ENCODE assay signal across 17 cellular contexts in genomic region chr14:93912785-93913184, GRCh38. TPM values are rescaled to one million over a fixed set of nuclear protein-coding genes. Genes with fewer than 3 reads are reported as not detected.
DNase-seq lines count a peak whose midpoint lies in the region; ATAC-seq and TF ChIP-seq lines count a peak whose summit lies in the region.
"Had no signal": no experiment of that assay in that cellular context is flagged by ENCODE, and none has a peak within 500 bp of the region (broad histone marks: within the 10 kb centered on the region; RNA-seq: fewer than 3 reads in every experiment).

No MANE protein-coding gene starts in this region.

- no peak overlapping the region for H3K14ac ChIP-seq in IMR-90 (replicated peaks; ENCODE audit: low read depth, low read length)

- no peak overlapping the region for H2AK9ac ChIP-seq in IMR-90 (replicated peaks; ENCODE audit: low read depth, low read length, poor library complexity)

- TF ChIP-seq CTCF in left ventricle myocardium inferior (IDR thresholded peaks at IDR 0.05; ENCODE audit: borderline replicate concordance) (no peak), IMR-90 (conservative IDR thresholded peaks at IDR 0.05; ENCODE audit: low read depth, low read length) (no peak), fibroblast of mammary gland (conservative IDR thresholded peaks at IDR 0.05; ENCODE audit: control insufficient read depth, insufficient read depth, low read depth, low read length) (no peak)

- H2AFZ ChIP-seq in IMR-90 (replicated peaks; ENCODE audit: low read length, poor library complexity), result peak overlapping the region; percentile 23

- no peak for TF ChIP-seq POLR2A in IMR-90 (IDR thresholded peaks at IDR 0.05; ENCODE audit: low read depth, low read length)

- no peak overlapping the region for H3K23ac ChIP-seq in IMR-90 (ENCODE audit: low read depth, low read length)

- H3K56ac ChIP-seq in IMR-90 (ENCODE audit: extremely low read depth, insufficient read depth, low read length), result no peak overlapping the region

- H3K27me3 ChIP-seq in left ventricle myocardium inferior (ENCODE audit: low read depth) (no peaks in the 10 kb centered on the region), IMR-90 (ENCODE audit: control insufficient read depth, insufficient read depth, low read length) (peaks cover 3% of the 10 kb centered on the region; the same call in 1 of the 2 replicates)
- H3K27me3 ChIP-seq: BLaER1 had no signal

- no peak overlapping the region for H2BK15ac ChIP-seq in IMR-90 (ENCODE audit: low read depth, low read length)

- intact Hi-C loops in left ventricle myocardium superior (cut with micrococcal nuclease) (no loop called here), left ventricle myocardium inferior (cut with micrococcal nuclease) (no loop called here), IMR-90 (cut with micrococcal nuclease) (no loop called here)

- no peak overlapping the region for H2BK120ac ChIP-seq in IMR-90 (ENCODE audit: low read depth, low read length)

- DNase-seq in left ventricle myocardium superior (no peak), left ventricle myocardium inferior (no peak), IMR-90 (no peak), fibroblast of mammary gland (ENCODE audit: low read depth) (peak; percentile 25), amygdala (lab: John Stamatoyannopoulos, UW) (no peak), AG08396 (ENCODE audit: low spot score) (no peak)
- DNase-seq: AML-193, Calu3, DMS 273 treated with DMSO at 0.1 percent for 48 hours, HFFc6 had no signal

- no peak overlapping the region for H4K91ac ChIP-seq in IMR-90 (ENCODE audit: insufficient read depth, low read depth, low read length)

- H3K36me3 ChIP-seq in left ventricle myocardium inferior (no peaks in the 10 kb centered on the region), IMR-90 (ENCODE audit: control insufficient read depth, insufficient read depth, low read length) (no peaks in the 10 kb centered on the region)
- H3K36me3 ChIP-seq: BLaER1, HAP-1 had no signal

- H4K5ac ChIP-seq in IMR-90 (ENCODE audit: low read depth, low read length), result no peak overlapping the region

- BruUV-seq in IMR-90 (replicated peaks; lab: Mats Ljungman, UMichigan), result no TSS peak

- no peak overlapping the region for H2BK5ac ChIP-seq in IMR-90 (ENCODE audit: low read depth, low read length, poor library complexity, severe bottlenecking)

- in situ Hi-C loops in IMR-90 (cut with MboI; ENCODE audit: low sequenced_read_pairs), result no loop called here

- 38% methylated on average over 1 of the region's 4 CpGs; no CpG with 5 or more reads in 1 of the 2 experiments for WGBS in IMR-90 (ENCODE audit: extremely low coverage in 2 of 2, insufficient read length in 1 of 2), 2 experiments

- H3K4me1 ChIP-seq in left ventricle myocardium inferior, result no peaks in the 10 kb centered on the region
- H3K4me1 ChIP-seq in IMR-90 (ENCODE audit: control insufficient read depth, insufficient read depth, low read length), result no peaks in the 10 kb centered on the region
- H3K4me1 ChIP-seq: BLaER1, HAP-1 had no signal

- H3K79me1 ChIP-seq in IMR-90 (ENCODE audit: low read depth in 1 of 2, low read length in 2 of 2), result no peaks in the 10 kb centered on the region

- no peak overlapping the region for H3K18ac ChIP-seq in IMR-90 (ENCODE audit: low read depth, low read length)

- no peak overlapping the region for H3K4ac ChIP-seq in IMR-90 (ENCODE audit: low read depth, low read length)

- POLR2A ChIA-PET in IMR-90 (lab: Charles Lee; ENCODE audit: unreplicated experiment), result no interaction called here

- no peaks in the 10 kb centered on the region for H3K9me1 ChIP-seq in IMR-90 (ENCODE audit: insufficient read depth, low read length)

- H4K20me1 ChIP-seq in IMR-90 (ENCODE audit: insufficient read depth, low read length), result no peaks in the 10 kb centered on the region
- H4K20me1 ChIP-seq: BLaER1 had no signal

- no peak overlapping the region for H2BK20ac ChIP-seq in IMR-90 (ENCODE audit: low read depth, low read length)

- H3K4me2 ChIP-seq in IMR-90 (ENCODE audit: low read depth, low read length), result no peak overlapping the region
- H3K4me2 ChIP-seq: BLaER1 had no signal

- TF ChIP-seq RAD21 in IMR-90 (IDR thresholded peaks at IDR 0.05; ENCODE audit: low read length), result no peak

- no peak overlapping the region for H4K8ac ChIP-seq in IMR-90 (ENCODE audit: low read depth in 2 of 2, low read length in 2 of 2)

- H3K27ac ChIP-seq in left ventricle myocardium inferior (replicated peaks) (no peak overlapping the region), IMR-90 (ENCODE audit: insufficient read depth, low read length) (no peak overlapping the region)
- H3K27ac ChIP-seq: BLaER1 had no signal

- peak; percentile 74 for ATAC-seq in left ventricle myocardium superior
- ATAC-seq in IMR-90 (ENCODE audit: low read depth), result no peak
- ATAC-seq in GM18867 (IDR thresholded peaks at IDR 0.05; ENCODE audit: unreplicated experiment), result no peak
- ATAC-seq: GM12878, HepG2 had no signal

- H3K9ac ChIP-seq in IMR-90 (ENCODE audit: low read depth, low read length), result no peak overlapping the region
- H3K9ac ChIP-seq: BLaER1 had no signal

- H3K4me3 ChIP-seq in left ventricle myocardium inferior (no peak overlapping the region), IMR-90 (ENCODE audit: insufficient read depth, low read depth, low read length) (no peak overlapping the region), fibroblast of mammary gland (ENCODE audit: control insufficient read depth, low read depth, low read length) (no peak overlapping the region)
- H3K4me3 ChIP-seq: BLaER1, GM12878, HAP-1 had no signal

- H3K9me3 ChIP-seq in left ventricle myocardium inferior (replicated peaks), result no peaks in the 10 kb centered on the region
- H3K9me3 ChIP-seq in IMR-90 (ENCODE audit: control insufficient read depth, insufficient read depth, low read length), result peaks cover 3% of the 10 kb centered on the region; the same call in 1 of the 2 replicates
- H3K9me3 ChIP-seq: BLaER1, HAP-1 had no signal

- no peak overlapping the region for H2AK5ac ChIP-seq in IMR-90 (ENCODE audit: low read depth, low read length)

- CTCF ChIA-PET in IMR-90 (lab: Yijun Ruan, JAX), result interaction anchor here (2.0 kb wide), 1 partner anchor 26 kb away, joined by 6 read pairs; no protein-coding TSS in a partner anchor

- dilution Hi-C loops in IMR-90 (cut with HindIII; ENCODE audit: low sequenced_read_pairs, unreplicated experiment), result no loop called here

TF ChIP-seq in IMR-90, 13 proteins besides CTCF, POLR2A, EP300 and RAD21:
- TF ChIP-seq RFX5 (IDR thresholded peaks at IDR 0.05; ENCODE audit: low read depth, low read length) (no peak), MXI1 (IDR thresholded peaks at IDR 0.05; ENCODE audit: borderline replicate concordance, low read depth, low read length) (no peak), BHLHE40 (IDR thresholded peaks at IDR 0.05; ENCODE audit: low read depth, low read length) (no peak), SMC3 (IDR thresholded peaks at IDR 0.05; ENCODE audit: low read depth, low read length) (no peak), RCOR1 (IDR thresholded peaks at IDR 0.05; ENCODE audit: insufficient replicate concordance, low read length) (no peak), MAZ (IDR thresholded peaks at IDR 0.05; ENCODE audit: borderline replicate concordance, low read depth, low read length) (no peak), FOS (IDR thresholded peaks at IDR 0.05; ENCODE audit: low read depth, low read length) (no peak), NFE2L2 (IDR thresholded peaks at IDR 0.05; ENCODE audit: low read depth, low read length) (no peak), USF2 (IDR thresholded peaks at IDR 0.05; ENCODE audit: low read depth, low read length) (no peak)

RNA-seq across cellular contexts. Expression of gene FAM181A, which starts 14.4 kb away (rescaled TPM):
- total RNA-seq in left ventricle myocardium superior (not detected), left ventricle myocardium inferior (not detected), IMR-90 (2012; rRNA removed) (not detected in 2 replicates)
- polyA plus RNA-seq in IMR-90 (2012; rRNA removed), result not detected in 2 replicates
- polyA plus RNA-seq in IMR-90 (2012; cell fraction: cytosol; rRNA removed), result not detected in 2 replicates
- not detected in 2 replicates for polyA plus RNA-seq in IMR-90 (2012; cell fraction: nucleus; rRNA removed; ENCODE audit: low replicate concordance)
- total RNA-seq: Calu3, Daoy, GM12878, H1, HFFc6 had no signal
- polyA plus RNA-seq: GM12878, H1 had no signal
